In genomic region chr11:19800162-19800561, GRCh38 we compare ENCODE assay signal across 1 cellular context.
TF ChIP-seq lines count a peak whose summit lies in the region.

No MANE protein-coding gene starts in this region.

TF ChIP-seq in IMR-90, 13 proteins besides CTCF, POLR2A, EP300 and RAD21 (continued from another document):
- TF ChIP-seq SMC3 (IDR thresholded peaks at IDR 0.05; ENCODE audit: low read depth, low read length) (no peak), RFX5 (IDR thresholded peaks at IDR 0.05; ENCODE audit: low read depth, low read length) (no peak), MXI1 (IDR thresholded peaks at IDR 0.05; ENCODE audit: borderline replicate concordance, low read depth, low read length) (no peak), RCOR1 (IDR thresholded peaks at IDR 0.05; ENCODE audit: insufficient replicate concordance, low read length) (no peak), NFE2L2 (IDR thresholded peaks at IDR 0.05; ENCODE audit: low read depth, low read length) (no peak), CHD1 (IDR thresholded peaks at IDR 0.05; ENCODE audit: low read depth, low read length) (no peak)
